ENCODE assay signal across 20 cellular contexts in genomic region chr14:56487761-56488160, GRCh38.
DNase-seq lines count a peak whose midpoint lies in the region; ATAC-seq, FAIRE-seq and TF ChIP-seq lines count a peak whose summit lies in the region.
"Had no signal": no experiment of that assay in that cellular context is flagged by ENCODE, and none has a peak within 500 bp of the region (broad histone marks: within the 10 kb centered on the region; RNA-seq: fewer than 3 reads in every experiment).

No MANE protein-coding gene starts in this region.

- H2AFZ ChIP-seq in ACC112 (ENCODE audit: low read length, unreplicated experiment) (peak overlapping the region; percentile 66), astrocyte (ENCODE audit: low read depth, low read length) (no peak overlapping the region)
- H2AFZ ChIP-seq: hepatocyte, parathyroid adenoma had no signal

- FAIRE-seq in astrocyte (lab: Jason Lieb, UNC): no peak
- FAIRE-seq: endometrium had no signal

- ATAC-seq in foreskin keratinocyte (peak; percentile 96), mucosa of descending colon (no peak), GM18498 (IDR thresholded peaks at IDR 0.05; ENCODE audit: unreplicated experiment) (no peak)
- no peak for ATAC-seq in activated T-cell treated with anti-CD3 and anti-CD28 coated beads, Interleukin-2, amount 50 U/mL, for 4 hours
- ATAC-seq: activated naive CD8-positive, alpha-beta T cell treated with anti-CD3 and anti-CD28 coated beads, Interleukin-2, amount 50 U/mL, for 24 hours had no signal

- H4K20me1 ChIP-seq in astrocyte (ENCODE audit: insufficient read depth, low read length): no peaks in the 10 kb centered on the region

- no peak overlapping the region for H3K4me3 ChIP-seq in ACC112 (ENCODE audit: low read depth, low read length)
- H3K4me3 ChIP-seq in HEK293 (ENCODE audit: low read depth, low read length): no peak overlapping the region
- H3K4me3 ChIP-seq in astrocyte (ENCODE audit: insufficient read depth, low read depth, low read length): no peak overlapping the region
- no peak overlapping the region for H3K4me3 ChIP-seq in mucosa of descending colon
- H3K4me3 ChIP-seq: hepatocyte, SJCRH30 had no signal

- TF ChIP-seq CTCF in HEK293 (tag by site-specific recombination; IDR thresholded peaks at IDR 0.05) (no peak), astrocyte (IDR thresholded peaks at IDR 0.05; ENCODE audit: insufficient read depth, low read depth, low read length) (no peak), foreskin keratinocyte (conservative IDR thresholded peaks at IDR 0.05) (no peak), mucosa of descending colon (IDR thresholded peaks at IDR 0.05) (no peak)

- no peaks in the 10 kb centered on the region for H3K4me1 Mint-ChIP-seq in astrocyte (ENCODE audit: low read depth, unreplicated experiment)
- H3K4me1 Mint-ChIP-seq in activated T-cell treated with anti-CD3 and anti-CD28 coated beads, Interleukin-2, amount 50 U/mL, for 4 hours (ENCODE audit: low read depth): peaks cover 8% of the 10 kb centered on the region

- H3K9me3 ChIP-seq in HEK293 (ENCODE audit: control insufficient read depth, insufficient read depth, low read depth, low read length): no peaks in the 10 kb centered on the region
- no peaks in the 10 kb centered on the region for H3K9me3 ChIP-seq in astrocyte (ENCODE audit: insufficient read depth, low read depth, low read length)
- H3K9me3 ChIP-seq in mucosa of descending colon: no peaks in the 10 kb centered on the region
- H3K9me3 ChIP-seq: SJCRH30 had no signal

- H3K9ac ChIP-seq in astrocyte (ENCODE audit: low read length): no peak overlapping the region
- H3K9ac ChIP-seq: KMS-11, parathyroid adenoma had no signal

- no peaks in the 10 kb centered on the region for H3K36me3 ChIP-seq in ACC112 (ENCODE audit: insufficient read depth, low read length)
- H3K36me3 ChIP-seq in HEK293 (ENCODE audit: control insufficient read depth in 2 of 2, insufficient read depth in 1 of 2, low read length in 2 of 2): no peaks in the 10 kb centered on the region
- H3K36me3 ChIP-seq in astrocyte (ENCODE audit: insufficient read depth, low read length): no peaks in the 10 kb centered on the region
- H3K36me3 ChIP-seq in mucosa of descending colon (ENCODE audit: low read depth): no peaks in the 10 kb centered on the region
- H3K36me3 ChIP-seq: SJCRH30 had no signal

- no peak overlapping the region for H3K4me3 Mint-ChIP-seq in astrocyte (ENCODE audit: unreplicated experiment)
- no peak overlapping the region for H3K4me3 Mint-ChIP-seq in activated T-cell treated with anti-CD3 and anti-CD28 coated beads, Interleukin-2, amount 50 U/mL, for 4 hours
- H3K4me3 Mint-ChIP-seq: activated naive CD8-positive, alpha-beta T cell treated with anti-CD3 and anti-CD28 coated beads, Interleukin-2, amount 50 U/mL, for 24 hours had no signal

- no peaks in the 10 kb centered on the region for H3K36me3 Mint-ChIP-seq in astrocyte (ENCODE audit: low read depth, unreplicated experiment)
- H3K36me3 Mint-ChIP-seq in activated T-cell treated with anti-CD3 and anti-CD28 coated beads, Interleukin-2, amount 50 U/mL, for 4 hours (ENCODE audit: insufficient read depth): no peaks in the 10 kb centered on the region

- H3K4me1 ChIP-seq in ACC112 (ENCODE audit: control insufficient read depth, insufficient read depth, low read length, unreplicated experiment) (peaks cover 12% of the 10 kb centered on the region), HEK293 (ENCODE audit: control insufficient read depth, insufficient read depth, low read length) (no peaks in the 10 kb centered on the region), astrocyte (ENCODE audit: insufficient read depth, low read length) (peaks cover 3% of the 10 kb centered on the region), foreskin keratinocyte (peaks cover 12% of the 10 kb centered on the region), mucosa of descending colon (ENCODE audit: low read depth) (no peaks in the 10 kb centered on the region)
- H3K4me1 ChIP-seq: parathyroid adenoma, SJCRH30 had no signal

- DNase-seq in astrocyte (ENCODE audit: low read depth) (peak; percentile 15), foreskin keratinocyte (peak; percentile 88 to 93), mucosa of descending colon (no peak)
- DNase-seq in activated T-cell treated with anti-CD3 and anti-CD28 coated beads, Interleukin-2, amount 50 U/mL, for 4 hours: no peak
- DNase-seq in stimulated activated CD4-positive, alpha-beta T cell treated with anti-CD3 and anti-CD28 coated beads, Interleukin-4, amount 100 ng/mL, for 4 hours: no peak
- DNase-seq: activated CD4-positive, alpha-beta T cell treated with anti-CD3 and anti-CD28 coated beads, Interleukin-2, amount 50 U/mL, for 4 hours; activated naive CD8-positive, alpha-beta T cell treated with anti-CD3 and anti-CD28 coated beads, Interleukin-2, amount 50 U/mL, for 24 hours; activated T-cell treated with anti-CD3 and anti-CD28 coated beads, Interleukin-2, amount 50 U/mL, for 48 hours; NCI-H1417 treated with DMSO at 0.1 percent for 48 hours; NCI-H345; stimulated activated naive CD4-positive, alpha-beta T cell treated with Interleukin-2 at 50 U/mL for 16 hours had no signal

- H3K27ac Mint-ChIP-seq in astrocyte (ENCODE audit: unreplicated experiment): no peak overlapping the region
- H3K27ac Mint-ChIP-seq: activated naive CD8-positive, alpha-beta T cell treated with anti-CD3 and anti-CD28 coated beads, Interleukin-2, amount 50 U/mL, for 24 hours had no signal

- H3K27me3 Mint-ChIP-seq in astrocyte (ENCODE audit: low read depth, unreplicated experiment): no peaks in the 10 kb centered on the region
- H3K27me3 Mint-ChIP-seq in activated T-cell treated with anti-CD3 and anti-CD28 coated beads, Interleukin-2, amount 50 U/mL, for 4 hours (ENCODE audit: low read depth): peaks cover 2% of the 10 kb centered on the region
- H3K27me3 Mint-ChIP-seq: activated naive CD8-positive, alpha-beta T cell treated with anti-CD3 and anti-CD28 coated beads, Interleukin-2, amount 50 U/mL, for 24 hours had no signal

- H3K9me3 Mint-ChIP-seq in astrocyte (ENCODE audit: unreplicated experiment): no peaks in the 10 kb centered on the region
- H3K9me3 Mint-ChIP-seq in activated T-cell treated with anti-CD3 and anti-CD28 coated beads, Interleukin-2, amount 50 U/mL, for 4 hours: no peaks in the 10 kb centered on the region
- H3K9me3 Mint-ChIP-seq: activated naive CD8-positive, alpha-beta T cell treated with anti-CD3 and anti-CD28 coated beads, Interleukin-2, amount 50 U/mL, for 24 hours had no signal

- POLR2A ChIA-PET in HEK293 (lab: Yijun Ruan, JAX): no interaction called here

- H3K4me2 ChIP-seq in astrocyte (ENCODE audit: low read length): no peak overlapping the region
- H3K4me2 ChIP-seq: hepatocyte, KMS-11 had no signal

- CTCF ChIA-PET in HEK293 (lab: Yijun Ruan, JAX): interaction anchor here (0.6 to 2.8 kb wide), 5 partner anchors 11 to 1128 kb away, joined by 3 to 15 read pairs (median 4); no protein-coding TSS in a partner anchor

- H3K27me3 ChIP-seq in ACC112 (ENCODE audit: insufficient read depth, low read length) (peaks cover under 1% of the 10 kb centered on the region; the same call in 1 of the 2 replicates), astrocyte (ENCODE audit: insufficient read depth, low read length) (no peaks in the 10 kb centered on the region), foreskin keratinocyte (no peaks in the 10 kb centered on the region)
- H3K27me3 ChIP-seq: hepatocyte, SJCRH30 had no signal

- no peaks in the 10 kb centered on the region for H3K79me2 ChIP-seq in ACC112 (ENCODE audit: control insufficient read depth, insufficient read depth, low read length, unreplicated experiment)
- no peaks in the 10 kb centered on the region for H3K79me2 ChIP-seq in astrocyte (ENCODE audit: insufficient read depth, low read length)
- H3K79me2 ChIP-seq: hepatocyte, parathyroid adenoma had no signal

- intact Hi-C loops in mucosa of descending colon (cut with DNase I, micrococcal nuclease): no loop called here

- H3K27ac ChIP-seq in ACC112 (ENCODE audit: low read depth, low read length): peak overlapping the region; percentile 55
- no peak overlapping the region for H3K27ac ChIP-seq in HEK293 (ENCODE audit: extremely low read depth, low read depth, low read length)
- no peak overlapping the region for H3K27ac ChIP-seq in astrocyte (ENCODE audit: low read depth, low read length)
- peak overlapping the region; percentile 74 for H3K27ac ChIP-seq in foreskin keratinocyte
- H3K27ac ChIP-seq: hepatocyte, HL-60, KMS-11, parathyroid adenoma, SJCRH30 had no signal

TF ChIP-seq in HEK293, 187 proteins besides CTCF, POLR2A, EP300 and RAD21 (continues in another document):
- TF ChIP-seq ZNF791 (tag by site-specific recombination; IDR thresholded peaks at IDR 0.05) (no peak), ZNF558 (tag by site-specific recombination; IDR thresholded peaks at IDR 0.05) (no peak), ZNF280D (tag by site-specific recombination; IDR thresholded peaks at IDR 0.05) (no peak), ZNF146 (tag by site-specific recombination; IDR thresholded peaks at IDR 0.05) (no peak), SP7 (tag by site-specific recombination; IDR thresholded peaks at IDR 0.05) (0 out of 2 replicates have a peak, but pooled peaks have one; percentile 22), ZNF292 (tag by site-specific recombination; IDR thresholded peaks at IDR 0.05; ENCODE audit: borderline replicate concordance, low read depth) (no peak)

Comparison
In these comparisons a context has a peak if more than half of its experiments do, and no peak if none do; other contexts are left out.
1. H3K27ac ChIP-seq: peak in ACC112 (single experiment) and foreskin keratinocyte (single experiment); none in HEK293 (single experiment) and astrocyte (single experiment).
2. DNase-seq: peak in astrocyte (single experiment) and foreskin keratinocyte (2 of 2); none in mucosa of descending colon (0 of 3), activated T-cell treated with anti-CD3 and anti-CD28 coated beads, Interleukin-2, amount 50 U/mL, for 4 hours (single experiment) and stimulated activated CD4-positive, alpha-beta T cell treated with anti-CD3 and anti-CD28 coated beads, Interleukin-4, amount 100 ng/mL, for 4 hours (0 of 2).